In the genomic region with DNA sequence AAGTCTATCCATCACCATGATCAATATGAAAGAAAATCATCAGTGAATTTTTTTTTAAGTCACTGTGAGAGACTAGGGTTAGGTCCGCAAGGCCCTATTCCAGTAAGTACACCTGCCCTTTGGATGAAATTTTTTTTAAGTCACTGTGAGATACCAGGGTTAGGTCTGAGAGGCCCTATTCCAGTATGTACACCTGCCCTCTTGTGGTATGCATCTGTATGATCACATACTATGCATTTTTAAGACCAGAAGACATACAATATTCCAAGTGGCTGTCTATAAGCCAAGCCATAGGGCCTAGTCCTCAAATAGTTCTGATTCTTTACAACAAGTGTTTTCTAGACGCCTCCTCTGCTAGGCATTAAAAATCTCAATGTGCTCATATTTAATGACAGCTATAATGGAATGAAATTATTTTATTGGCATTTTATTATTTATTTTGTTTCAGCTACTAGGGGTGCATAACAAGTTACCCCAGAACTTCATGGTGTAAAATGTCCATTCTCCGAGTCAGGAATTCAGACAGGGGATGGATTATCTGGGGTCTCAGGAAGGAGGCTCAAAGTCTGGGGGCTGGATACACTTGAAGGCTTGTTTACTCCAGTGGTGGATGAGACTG, we compare ENCODE assay signal across 9 cellular contexts. TPM values are rescaled to one million over a fixed set of nuclear protein-coding genes. Genes with fewer than 3 reads are reported as not detected.
DNase-seq lines count a peak whose midpoint lies in the region; ATAC-seq and TF ChIP-seq lines count a peak whose summit lies in the region.
"Had no signal": no experiment of that assay in that cellular context is flagged by ENCODE, and none has a peak within 500 bp of the region (broad histone marks: within the 10 kb centered on the region; RNA-seq: fewer than 3 reads in every experiment).

No MANE protein-coding gene starts in this region.

- H3K4me3 ChIP-seq in AG04450 (ENCODE audit: low read depth, low read length), result no peak overlapping the region
- no peak overlapping the region for H3K4me3 ChIP-seq in body of pancreas

- no peak overlapping the region for H3K4me3 Mint-ChIP-seq in nephron progenitor cell

- H3K4me1 ChIP-seq in body of pancreas, result peaks cover 4% of the 10 kb centered on the region

- intact Hi-C loops in body of pancreas (cut with DNase I), result no loop called here

- WGBS in body of pancreas, 2 donors, result 68 to 73% methylated on average over 3 of the region's 3 CpGs

- peak; percentile 55 for TF ChIP-seq CTCF in AG04450 (IDR thresholded peaks at IDR 0.05; ENCODE audit: low read depth, low read length)
- TF ChIP-seq CTCF in body of pancreas (IDR thresholded peaks at IDR 0.05), result peak in 5 of 7 experiments; percentile 28 to 64 (median 55)
- peak; percentile 53 for TF ChIP-seq CTCF in nephron progenitor cell (IDR thresholded peaks at IDR 0.05)

- CTCF ChIA-PET in AG04450 (lab: Charles Lee), result interaction anchor here (0.9 kb wide), 1 partner anchor 637 kb away, joined by 3 read pairs; no protein-coding TSS in a partner anchor

- H3K27ac Mint-ChIP-seq in nephron progenitor cell, result no peak overlapping the region

- peaks cover 43% of the 10 kb centered on the region for H3K4me1 Mint-ChIP-seq in nephron progenitor cell

- no peak for TF ChIP-seq POLR2A in body of pancreas (IDR thresholded peaks at IDR 0.05)

- ATAC-seq in GM18867 (IDR thresholded peaks at IDR 0.05; ENCODE audit: unreplicated experiment) (peak; percentile 54), body of pancreas (peak; percentile 60), HG03135 (IDR thresholded peaks at IDR 0.05; ENCODE audit: unreplicated experiment) (no peak)

- peak; percentile 10 for DNase-seq in AG04450 (ENCODE audit: low read depth, low spot score)
- DNase-seq in NCI-H1417 (lab: John Stamatoyannopoulos, UW), result peak; percentile 16 to 73 (median 21)
- peak in 2 of 4 donors; percentile 18 to 33 for DNase-seq in body of pancreas
- DNase-seq in nephron progenitor cell, result no peak
- DNase-seq in activated CD4-positive, alpha-beta T cell treated with anti-CD3 and anti-CD28 coated beads for 1 hour, result no peak
- DNase-seq in GOT3 (lab: John Stamatoyannopoulos, UW), result no peak

- no peak overlapping the region for H3K27ac ChIP-seq in AG04450 (ENCODE audit: low read depth, low read length)
- H3K27ac ChIP-seq in body of pancreas, result no peak overlapping the region

- peaks cover 3% of the 10 kb centered on the region for H3K27me3 Mint-ChIP-seq in nephron progenitor cell (ENCODE audit: low read depth, poor library complexity)

- H3K36me3 ChIP-seq in body of pancreas (replicated peaks in 1 of 2; ENCODE audit: insufficient read depth in 1 of 2, low read depth in 2 of 2), result no peaks in the 10 kb centered on the region

- H3K9me3 Mint-ChIP-seq in nephron progenitor cell, result no peaks in the 10 kb centered on the region

- H3K9me3 ChIP-seq in AG04450 (ENCODE audit: control insufficient read depth, insufficient read depth, low read length), result no peaks in the 10 kb centered on the region
- H3K9me3 ChIP-seq in body of pancreas, result no peaks in the 10 kb centered on the region

- H3K36me3 Mint-ChIP-seq in nephron progenitor cell (ENCODE audit: low read depth), result no peaks in the 10 kb centered on the region

- H3K27me3 ChIP-seq in AG04450 (ENCODE audit: control insufficient read depth, insufficient read depth, low read length) (peaks cover 4% of the 10 kb centered on the region), body of pancreas (no peaks in the 10 kb centered on the region)

- POLR2A ChIA-PET in AG04450 (lab: Yijun Ruan, JAX), result no interaction called here

RNA-seq across cellular contexts. Expression of gene TEX36, which starts 53.1 kb away (rescaled TPM):
- not detected in 2 replicates for polyA plus RNA-seq in AG04450 (2011; rRNA removed)
- polyA minus RNA-seq in AG04450 (2011; rRNA and poly(A)+ RNA removed), result not detected in 2 replicates
- not detected for total RNA-seq in body of pancreas
- polyA plus RNA-seq: adipose tissue had no signal

Comparison
In these comparisons a context has a peak if more than half of its experiments do, and no peak if none do; other contexts are left out.
1. DNase-seq: peak in AG04450 (single experiment) and NCI-H1417 (3 of 3); none in nephron progenitor cell (single experiment), activated CD4-positive, alpha-beta T cell treated with anti-CD3 and anti-CD28 coated beads for 1 hour (single experiment) and GOT3 (single experiment).
2. Peak in every context shown above with its lines, with median percentiles within 50 percentile points of each other: CTCF ChIP-seq.